ENCODE assay signal across 15 cellular contexts in genomic region chr1:3598522-3599285, GRCh38. TPM values are rescaled to one million over a fixed set of nuclear protein-coding genes. Genes with fewer than 3 reads are reported as not detected.
DNase-seq lines count a peak whose midpoint lies in the region; ATAC-seq and TF ChIP-seq lines count a peak whose summit lies in the region.
"Had no signal": no experiment of that assay in that cellular context is flagged by ENCODE, and none has a peak within 500 bp of the region (broad histone marks: within the 10 kb centered on the region; RNA-seq: fewer than 3 reads in every experiment).

No MANE protein-coding gene starts in this region.

- H2BK15ac ChIP-seq in H9 (ENCODE audit: low read depth, low read length): no peak overlapping the region

- no peak overlapping the region for H2BK120ac ChIP-seq in H9 (ENCODE audit: low read depth, low read length, poor library complexity, severe bottlenecking)

- TF ChIP-seq CTCF in H9 (conservative IDR thresholded peaks at IDR 0.05): no peak
- no peak for TF ChIP-seq CTCF in nephron (IDR thresholded peaks at IDR 0.05; ENCODE audit: unreplicated experiment in 3 of 3)
- TF ChIP-seq CTCF in lower leg skin (IDR thresholded peaks at IDR 0.05): no peak

- no peak overlapping the region for H2AK5ac ChIP-seq in H9 (ENCODE audit: insufficient read length, low read length)

- H3K4me3 ChIP-seq in BLaER1 treated with 17β-estradiol and CSF1 and Interleukin-3, amounts not matched to agents 10 nM and 100 nM: peak overlapping the region in 3 of 10 experiments; percentile 5 to 47 (median 38); a peak in 4 of 20 replicates
- H3K4me3 ChIP-seq in ectodermal cell (ENCODE audit: insufficient read depth, low read depth, low read length) (peak overlapping the region; percentile 3), lower leg skin (ENCODE audit: low read depth, poor library complexity, severe bottlenecking) (no peak overlapping the region)

- no peak overlapping the region for H3K18ac ChIP-seq in H9 (ENCODE audit: insufficient read length, low read depth, low read length)

- no peaks in the 10 kb centered on the region for H3K23me2 ChIP-seq in H9 (ENCODE audit: insufficient read length, low read depth, low read length, poor library complexity, severe bottlenecking)

- WGBS in H9 (ENCODE audit: extremely low coverage, insufficient read length, low lambda C conversion rate): no CpG with 5 or more reads among the region's 30 CpGs
- 49 to 50% methylated on average over 30 of the region's 30 CpGs for WGBS in ectodermal cell, 2 experiments
- 53 to 74% methylated on average over 17 to 27 of the region's 30 CpGs for WGBS in lower leg skin, 2 donors

- H4K8ac ChIP-seq in H9 (replicated peaks; ENCODE audit: insufficient read length, low read depth, low read length): no peak overlapping the region

- H3K27ac Mint-ChIP-seq in H9 (no peak overlapping the region), nephron (peak overlapping the region; percentile 47 to 82 (median 70))
- no peak overlapping the region for H3K27ac Mint-ChIP-seq in T-helper 2 cell treated with Interferon-gamma antibody and Interleukin-4, amounts not matched to agents 5 μg/mL and 100 μg/mL, for 36 hours
- H3K27ac Mint-ChIP-seq: activated T-cell treated with anti-CD3 and anti-CD28 coated beads, Interleukin-2, amount 50 U/mL, for 72 hours had no signal

- no peaks in the 10 kb centered on the region for H3K79me2 ChIP-seq in H9 (ENCODE audit: insufficient read depth, low read length)

- TF ChIP-seq POLR2A in lower leg skin (IDR thresholded peaks at IDR 0.05): no peak

- H3K4me1 Mint-ChIP-seq in H9: peaks cover 16 to 21% of the 10 kb centered on the region in 2 experiments
- H3K4me1 Mint-ChIP-seq in nephron: peaks cover 14% of the 10 kb centered on the region
- peaks cover 9% of the 10 kb centered on the region for H3K4me1 Mint-ChIP-seq in T-helper 2 cell treated with Interferon-gamma antibody and Interleukin-4, amounts not matched to agents 5 μg/mL and 100 μg/mL, for 36 hours (ENCODE audit: low read depth)

- H3K9ac ChIP-seq in BLaER1 treated with 17β-estradiol and CSF1 and Interleukin-3, amounts not matched to agents 10 nM and 100 nM: peak overlapping the region in 7 of 11 experiments; percentile 8 to 67 (median 55); a peak in 10 of 22 replicates
- H3K9ac ChIP-seq in H9 (ENCODE audit: extremely low read depth, insufficient read length, low read length): no peak overlapping the region

- H3K4me2 ChIP-seq in BLaER1 treated with 17β-estradiol and CSF1 and Interleukin-3, amounts not matched to agents 10 nM and 100 nM: peak overlapping the region; percentile 85 to 100 (median 96)
- no peak overlapping the region for H3K4me2 ChIP-seq in H9 (ENCODE audit: insufficient read depth, insufficient read length, low read length)

- no peak overlapping the region for H2AFZ ChIP-seq in H9 (ENCODE audit: low read length)

- no peaks in the 10 kb centered on the region for H3K9me3 ChIP-seq in BLaER1 treated with 17β-estradiol and CSF1 and Interleukin-3, amounts not matched to agents 10 nM and 100 nM (replicated peaks in 1 of 11)
- H3K9me3 ChIP-seq in H9 (ENCODE audit: control insufficient read depth, low read depth, low read length) (no peaks in the 10 kb centered on the region), ectodermal cell (ENCODE audit: control insufficient read depth, low read length) (no peaks in the 10 kb centered on the region)

- no peak overlapping the region for H3K4ac ChIP-seq in H9 (ENCODE audit: low read depth, low read length)

- no peak for ATAC-seq in HG03571 (IDR thresholded peaks at IDR 0.05; ENCODE audit: unreplicated experiment)
- ATAC-seq: activated T-cell treated with anti-CD3 and anti-CD28 coated beads, Interleukin-2, amount 50 U/mL, for 72 hours had no signal

- H2BK20ac ChIP-seq in H9 (ENCODE audit: low read depth, low read length, poor library complexity, severe bottlenecking): no peak overlapping the region

- peaks cover 0 to 46% (median 7%) of the 10 kb centered on the region in 11 experiments; a peak in 9 of 22 replicates for H3K36me3 ChIP-seq in BLaER1 treated with 17β-estradiol and CSF1 and Interleukin-3, amounts not matched to agents 10 nM and 100 nM
- H3K36me3 ChIP-seq in ectodermal cell (ENCODE audit: control insufficient read depth, insufficient read depth, low read length): no peaks in the 10 kb centered on the region

- no peaks in the 10 kb centered on the region for H3K79me1 ChIP-seq in H9 (ENCODE audit: insufficient read depth, low read depth, low read length, poor library complexity, severe bottlenecking)

- H3K27me3 ChIP-seq in BLaER1 treated with 17β-estradiol and CSF1 and Interleukin-3, amounts not matched to agents 10 nM and 100 nM: peaks cover 0 to 12% (median 0%) of the 10 kb centered on the region in 11 experiments; a peak in 2 of 22 replicates
- H3K27me3 ChIP-seq in H9 (ENCODE audit: insufficient read depth, low read length): no peaks in the 10 kb centered on the region
- no peaks in the 10 kb centered on the region for H3K27me3 ChIP-seq in ectodermal cell (ENCODE audit: control insufficient read depth, insufficient read depth, low read length, poor library complexity, severe bottlenecking)

- DNase-seq in H9 (no peak), NCI-H2029 (lab: John Stamatoyannopoulos, UW) (no peak), lower leg skin (ENCODE audit: low spot score in 2 of 2) (no peak)
- no peak for DNase-seq in T-helper 2 cell treated with Interferon-gamma antibody and Interleukin-4, amounts not matched to agents 5 μg/mL and 100 μg/mL, for 36 hours (ENCODE audit: low spot score)
- DNase-seq: activated CD4-positive, alpha-beta T cell treated with anti-CD3 and anti-CD28 coated beads for 4 hours; activated T-cell treated with anti-CD3 and anti-CD28 coated beads, Interleukin-2, amount 50 U/mL, for 72 hours; aorta; NCI-H1105; NCI-H510A; trophoblast cell had no signal

- H3T11ph ChIP-seq in H9 (ENCODE audit: low read length): no peak overlapping the region

- H3K4me3 Mint-ChIP-seq in H9 (no peak overlapping the region), nephron (peak overlapping the region; percentile 46 to 69 (median 53))
- no peak overlapping the region for H3K4me3 Mint-ChIP-seq in T-helper 2 cell treated with Interferon-gamma antibody and Interleukin-4, amounts not matched to agents 5 μg/mL and 100 μg/mL, for 36 hours

- H3K9me3 Mint-ChIP-seq in H9: no peaks in the 10 kb centered on the region
- no peaks in the 10 kb centered on the region for H3K9me3 Mint-ChIP-seq in nephron
- no peaks in the 10 kb centered on the region for H3K9me3 Mint-ChIP-seq in T-helper 2 cell treated with Interferon-gamma antibody and Interleukin-4, amounts not matched to agents 5 μg/mL and 100 μg/mL, for 36 hours
- H3K9me3 Mint-ChIP-seq: activated T-cell treated with anti-CD3 and anti-CD28 coated beads, Interleukin-2, amount 50 U/mL, for 72 hours had no signal

- H3K27me3 Mint-ChIP-seq in H9 (ENCODE audit: low read depth) (no peaks in the 10 kb centered on the region), nephron (ENCODE audit: low read depth) (peaks cover 9% of the 10 kb centered on the region)
- peaks cover 4% of the 10 kb centered on the region for H3K27me3 Mint-ChIP-seq in T-helper 2 cell treated with Interferon-gamma antibody and Interleukin-4, amounts not matched to agents 5 μg/mL and 100 μg/mL, for 36 hours (ENCODE audit: low read depth)

- peak overlapping the region in 7 of 11 experiments; percentile 21 to 77 (median 58); a peak in 10 of 22 replicates for H3K27ac ChIP-seq in BLaER1 treated with 17β-estradiol and CSF1 and Interleukin-3, amounts not matched to agents 10 nM and 100 nM
- no peak overlapping the region for H3K27ac ChIP-seq in H9 (ENCODE audit: insufficient read length, low read depth, low read length)
- H3K27ac ChIP-seq in ectodermal cell (ENCODE audit: insufficient read depth, low read depth, low read length, poor library complexity, severe bottlenecking): no peak overlapping the region

- H4K20me1 ChIP-seq in BLaER1 treated with 17β-estradiol and CSF1 and Interleukin-3, amounts not matched to agents 10 nM and 100 nM: peaks cover 0 to 88% (median 51%) of the 10 kb centered on the region in 11 experiments; a peak in 17 of 22 replicates
- H4K20me1 ChIP-seq in H9 (ENCODE audit: control insufficient read depth, insufficient read depth, insufficient read length): no peaks in the 10 kb centered on the region

- H4K91ac ChIP-seq in H9 (ENCODE audit: insufficient read length, low read depth, low read length): no peak overlapping the region

- H3K56ac ChIP-seq in H9 (ENCODE audit: insufficient read length, low read depth, low read length): no peak overlapping the region

- no peak overlapping the region for H3K23ac ChIP-seq in H9 (ENCODE audit: insufficient read length, low read depth, low read length)

- H3K14ac ChIP-seq in H9 (ENCODE audit: insufficient read depth, low read length): peak overlapping the region; percentile 33; the same call in 1 of the 2 replicates

- no peak overlapping the region for H4K5ac ChIP-seq in H9 (ENCODE audit: insufficient read length, low read depth, low read length)

- intact Hi-C loops in lower leg skin (cut with DNase I; ENCODE audit: low total_unique reads): no loop called here

- H3K36me3 Mint-ChIP-seq in H9 (ENCODE audit: insufficient read depth in 1 of 3, low read depth in 3 of 3) (peaks cover 0 to 2% (median 0%) of the 10 kb centered on the region in 3 experiments; a peak in 2 of 7 replicates), nephron (ENCODE audit: low read depth) (peaks cover 3% of the 10 kb centered on the region)
- H3K36me3 Mint-ChIP-seq in T-helper 2 cell treated with Interferon-gamma antibody and Interleukin-4, amounts not matched to agents 5 μg/mL and 100 μg/mL, for 36 hours (ENCODE audit: low read depth): no peaks in the 10 kb centered on the region

- H2BK12ac ChIP-seq in H9 (ENCODE audit: insufficient read length, low read depth, low read length): no peak overlapping the region

- H2BK5ac ChIP-seq in H9 (ENCODE audit: insufficient read length, low read length): no peak overlapping the region

- H3K4me1 ChIP-seq in BLaER1 treated with 17β-estradiol and CSF1 and Interleukin-3, amounts not matched to agents 10 nM and 100 nM: peaks cover 41 to 98% (median 95%) of the 10 kb centered on the region in 10 experiments
- H3K4me1 ChIP-seq in H9 (ENCODE audit: insufficient read depth, low read length) (peaks cover 3% of the 10 kb centered on the region; the same call in 1 of the 2 replicates), ectodermal cell (ENCODE audit: control insufficient read depth, insufficient read depth, low read length) (peaks cover 31% of the 10 kb centered on the region)

RNA-seq across cellular contexts. Expression of gene MEGF6, which starts 12.6 kb away (rescaled TPM):
- total RNA-seq in H9 (2021): 19.9 and 21.3 TPM in 2 replicates
- polyA plus RNA-seq in ectodermal cell (2013, experiment 1 of 4): 14.4 TPM
- 17.4 TPM for polyA plus RNA-seq in ectodermal cell (2013, experiment 2 of 4)
- polyA plus RNA-seq in ectodermal cell (2013, experiment 3 of 4): 13.5 TPM
- polyA plus RNA-seq in ectodermal cell (2013, experiment 4 of 4): 18.1 TPM
- total RNA-seq in lower leg skin: 100 to 1,000 TPM in 1 of 4 donors, 10 to 100 TPM in 3; 81.1 to 147 (median 86.1) TPM

RNA-seq across cellular contexts. Expression of gene TPRG1L, which starts 26.1 kb away (rescaled TPM):
- total RNA-seq in H9 (2021) (24.0 and 24.7 TPM in 2 replicates), lower leg skin (10 to 100 TPM; 44.1 to 54.3 (median 52.2) TPM)
- polyA plus RNA-seq in ectodermal cell (2013, experiment 1 of 4): 33.3 TPM
- 38.0 TPM for polyA plus RNA-seq in ectodermal cell (2013, experiment 2 of 4)
- 26.0 TPM for polyA plus RNA-seq in ectodermal cell (2013, experiment 3 of 4)
- polyA plus RNA-seq in ectodermal cell (2013, experiment 4 of 4): 30.4 TPM

RNA-seq across cellular contexts. Expression of gene WRAP73, which starts 51.2 kb away (rescaled TPM):
- total RNA-seq in H9 (2021): 28.4 and 33.8 TPM in 2 replicates
- 25.6 TPM for polyA plus RNA-seq in ectodermal cell (2013, experiment 1 of 4)
- polyA plus RNA-seq in ectodermal cell (2013, experiment 2 of 4): 22.4 TPM
- 22.0 TPM for polyA plus RNA-seq in ectodermal cell (2013, experiment 3 of 4)
- polyA plus RNA-seq in ectodermal cell (2013, experiment 4 of 4): 26.2 TPM
- total RNA-seq in lower leg skin: 10 to 100 TPM; 12.5 to 20.6 (median 15.3) TPM

RNA-seq across cellular contexts. Expression of gene TP73, which starts 53.6 kb away (rescaled TPM):
- total RNA-seq in H9 (2021) (4.7 and 4.9 TPM in 2 replicates), lower leg skin (10 to 100 TPM in 2 of 4 donors, 1 to 10 TPM in 2; 5.8 to 23.6 (median 11.0) TPM)
- 0.50 TPM for polyA plus RNA-seq in ectodermal cell (2013, experiment 1 of 4)
- 0.25 TPM for polyA plus RNA-seq in ectodermal cell (2013, experiment 2 of 4)
- polyA plus RNA-seq in ectodermal cell (2013, experiment 3 of 4): 0.21 TPM
- polyA plus RNA-seq in ectodermal cell (2013, experiment 4 of 4): 0.16 TPM
- total RNA-seq: dermis microvascular lymphatic vessel endothelial cell had no signal

Comparison
In these comparisons a context has a peak if more than half of its experiments do, and no peak if none do; other contexts are left out.
1. H3K27ac ChIP-seq: peak in BLaER1 treated with 17β-estradiol and CSF1 and Interleukin-3, amounts not matched to agents 10 nM and 100 nM (7 of 11); none in H9 (single experiment) and ectodermal cell (single experiment).
2. H3K27ac Mint-ChIP-seq: peak in nephron (3 of 3); none in H9 (0 of 3) and T-helper 2 cell treated with Interferon-gamma antibody and Interleukin-4, amounts not matched to agents 5 μg/mL and 100 μg/mL, for 36 hours (single experiment).
3. H3K4me3 Mint-ChIP-seq: peak in nephron (3 of 3); none in H9 (0 of 2) and T-helper 2 cell treated with Interferon-gamma antibody and Interleukin-4, amounts not matched to agents 5 μg/mL and 100 μg/mL, for 36 hours (single experiment).